26 cellular contexts compared by ENCODE assay signal in the genomic region with DNA sequence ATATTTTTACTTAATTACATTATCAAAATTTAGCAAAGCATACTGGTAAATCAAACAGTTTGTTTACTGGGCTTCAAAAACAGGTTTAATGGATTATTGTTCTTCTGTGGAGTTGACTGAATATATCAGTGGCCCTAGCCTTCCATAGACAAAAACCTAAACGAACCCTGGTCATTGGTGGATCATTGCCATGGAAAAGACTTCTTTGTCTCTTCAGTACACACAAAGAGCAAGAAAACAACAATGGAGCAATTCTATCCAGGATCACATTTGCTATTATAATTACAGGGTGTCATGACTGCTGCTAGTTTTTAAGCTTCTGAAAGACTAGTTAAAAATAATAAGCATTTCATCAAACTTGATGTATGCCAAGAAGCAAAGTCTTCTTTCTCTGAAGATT.
DNase-seq lines count a peak whose midpoint lies in the region; ATAC-seq and TF ChIP-seq lines count a peak whose summit lies in the region.
"Had no signal": no experiment of that assay in that cellular context is flagged by ENCODE, and none has a peak within 500 bp of the region (broad histone marks: within the 10 kb centered on the region; RNA-seq: fewer than 3 reads in every experiment).

No MANE protein-coding gene starts in this region.

- peaks cover 3% of the 10 kb centered on the region for H3K36me3 Mint-ChIP-seq in endodermal cell (ENCODE audit: low read depth)
- H3K36me3 Mint-ChIP-seq: activated naive CD8-positive, alpha-beta T cell treated with anti-CD3 and anti-CD28 coated beads, Interleukin-2, amount 10 ng/mL, durations not matched to agents 7 days and 5 days; stimulated activated effector memory CD8-positive, alpha-beta T cell treated with anti-CD3 and anti-CD28 coated beads, Interleukin-12 subunit alpha, Interleukin-12 subunit beta, amount 100 ng/mL, for 72 hours had no signal

- H3K79me2 ChIP-seq in osteoblast (ENCODE audit: insufficient read depth, low read length): no peaks in the 10 kb centered on the region

- no peak overlapping the region for H3K27ac Mint-ChIP-seq in endodermal cell
- H3K27ac Mint-ChIP-seq: activated naive CD8-positive, alpha-beta T cell treated with anti-CD3 and anti-CD28 coated beads, Interleukin-2, amount 10 ng/mL, durations not matched to agents 7 days and 5 days; nephron; stimulated activated effector memory CD8-positive, alpha-beta T cell treated with anti-CD3 and anti-CD28 coated beads, Interleukin-12 subunit alpha, Interleukin-12 subunit beta, amount 100 ng/mL, for 72 hours had no signal

- TF ChIP-seq CTCF in endodermal cell (conservative IDR thresholded peaks at IDR 0.05) (no peak), osteoblast (IDR thresholded peaks at IDR 0.05; ENCODE audit: extremely low read depth, low read depth, low read length) (no peak)

- DNase-seq in NCI-H1105 treated with DMSO at 0.1 percent for 48 hours (lab: John Stamatoyannopoulos, UW): peak; percentile 69
- peak; percentile 68 for DNase-seq in NCI-H345 (lab: John Stamatoyannopoulos, UW)
- DNase-seq in endodermal cell: no peak
- DNase-seq in putamen (ENCODE audit: low spot score): peak; percentile 65
- no peak for DNase-seq in SJCRH30
- no peak for DNase-seq in osteoblast (ENCODE audit: insufficient read length, low spot score, missing footprints)
- DNase-seq: activated gamma-delta T cell; activated naive CD8-positive, alpha-beta T cell treated with anti-CD3 and anti-CD28 coated beads, Interleukin-2, amount 10 ng/mL, durations not matched to agents 7 days and 5 days; activated T-cell treated with anti-CD3 and anti-CD28 coated beads, Interleukin-2, amount 50 U/mL, for 1 hour; dermis blood vessel endothelial cell; NCI-H1694 treated with DMSO at 0.1 percent for 48 hours; NK-92 treated with Interleukin-12 subunit alpha and Interleukin-12 subunit beta, amount 100 ng/mL, for 24 hours; posterior cingulate gyrus; right lobe of liver; stimulated activated CD4-positive, alpha-beta T cell treated with anti-CD3 and anti-CD28 coated beads, Interleukin-12 subunit alpha, Interleukin-12 subunit beta, amount 100 ng/mL, for 4 hours; stimulated activated CD4-positive, alpha-beta T cell treated with anti-CD3 and anti-CD28 coated beads, Interleukin-4, amount 100 ng/mL, for 1 hour; T-helper 2 cell; upper lobe of right lung had no signal

- no peak overlapping the region for H3K4me3 Mint-ChIP-seq in endodermal cell
- H3K4me3 Mint-ChIP-seq: activated naive CD8-positive, alpha-beta T cell treated with anti-CD3 and anti-CD28 coated beads, Interleukin-2, amount 10 ng/mL, durations not matched to agents 7 days and 5 days; central memory CD8-positive, alpha-beta T cell; nephron; stimulated activated effector memory CD8-positive, alpha-beta T cell treated with anti-CD3 and anti-CD28 coated beads, Interleukin-12 subunit alpha, Interleukin-12 subunit beta, amount 100 ng/mL, for 72 hours had no signal

- no peaks in the 10 kb centered on the region for H4K20me1 ChIP-seq in osteoblast (ENCODE audit: insufficient read depth, low read length)

- ATAC-seq in HG03108 (IDR thresholded peaks at IDR 0.05; ENCODE audit: unreplicated experiment): no peak
- ATAC-seq: HCT116; PC-3; stimulated activated effector memory CD8-positive, alpha-beta T cell treated with anti-CD3 and anti-CD28 coated beads, Interleukin-12 subunit alpha, Interleukin-12 subunit beta, amount 100 ng/mL, for 72 hours; upper lobe of right lung had no signal

- H3K4me1 ChIP-seq in endodermal cell (ENCODE audit: control insufficient read depth, insufficient read depth, low read length): peaks cover 3% of the 10 kb centered on the region
- no peaks in the 10 kb centered on the region for H3K4me1 ChIP-seq in SJCRH30
- H3K4me1 ChIP-seq in osteoblast (ENCODE audit: insufficient read depth, low read length): no peaks in the 10 kb centered on the region
- H3K4me1 ChIP-seq: right lobe of liver, suprapubic skin, upper lobe of right lung had no signal

- H3K9me3 ChIP-seq in endodermal cell (ENCODE audit: control insufficient read depth, low read length) (no peaks in the 10 kb centered on the region), SJCRH30 (replicated peaks) (no peaks in the 10 kb centered on the region), osteoblast (ENCODE audit: low read depth, low read length) (no peaks in the 10 kb centered on the region)
- H3K9me3 ChIP-seq: right lobe of liver, suprapubic skin, upper lobe of right lung had no signal

- no peak overlapping the region for H3K4me3 ChIP-seq in endodermal cell (ENCODE audit: low read length)
- no peak overlapping the region for H3K4me3 ChIP-seq in SJCRH30
- H3K4me3 ChIP-seq in osteoblast (ENCODE audit: insufficient read depth, low read length): no peak overlapping the region
- H3K4me3 ChIP-seq: right lobe of liver, suprapubic skin, upper lobe of right lung had no signal

- H2AFZ ChIP-seq in osteoblast (ENCODE audit: low read length): no peak overlapping the region

- H3K27me3 ChIP-seq in endodermal cell (ENCODE audit: control insufficient read depth, insufficient read depth, low read length, poor library complexity, severe bottlenecking) (no peaks in the 10 kb centered on the region), SJCRH30 (no peaks in the 10 kb centered on the region), osteoblast (ENCODE audit: insufficient read depth, low read length) (no peaks in the 10 kb centered on the region)
- H3K27me3 ChIP-seq: right lobe of liver, suprapubic skin, upper lobe of right lung had no signal

- H3K36me3 ChIP-seq in endodermal cell (ENCODE audit: control insufficient read depth, insufficient read depth, low read length) (no peaks in the 10 kb centered on the region), SJCRH30 (no peaks in the 10 kb centered on the region), osteoblast (ENCODE audit: insufficient read depth, low read length) (no peaks in the 10 kb centered on the region)
- H3K36me3 ChIP-seq: right lobe of liver, suprapubic skin, upper lobe of right lung had no signal

- H3K27ac ChIP-seq in endodermal cell (ENCODE audit: low read depth, low read length): peak overlapping the region; percentile 96
- H3K27ac ChIP-seq in SJCRH30: no peak overlapping the region
- H3K27ac ChIP-seq in osteoblast (ENCODE audit: low read depth, low read length): no peak overlapping the region
- H3K27ac ChIP-seq: C4-2B, right lobe of liver, suprapubic skin, upper lobe of right lung had no signal

- H3K4me2 ChIP-seq in osteoblast (ENCODE audit: insufficient read depth, low read length): no peak overlapping the region

- peaks cover 10% of the 10 kb centered on the region for H3K4me1 Mint-ChIP-seq in endodermal cell
- H3K4me1 Mint-ChIP-seq: activated naive CD8-positive, alpha-beta T cell treated with anti-CD3 and anti-CD28 coated beads, Interleukin-2, amount 10 ng/mL, durations not matched to agents 7 days and 5 days; central memory CD8-positive, alpha-beta T cell; nephron; stimulated activated effector memory CD8-positive, alpha-beta T cell treated with anti-CD3 and anti-CD28 coated beads, Interleukin-12 subunit alpha, Interleukin-12 subunit beta, amount 100 ng/mL, for 72 hours had no signal

- WGBS in endodermal cell (ENCODE audit: insufficient coverage in 1 of 2, insufficient read length in 1 of 2), 2 experiments: 100% methylated on average over 1 of the region's 1 CpG; no CpG with 5 or more reads in 1 of the 2 experiments

- no peaks in the 10 kb centered on the region for H3K27me3 Mint-ChIP-seq in endodermal cell (ENCODE audit: insufficient read depth)
- H3K27me3 Mint-ChIP-seq: activated naive CD8-positive, alpha-beta T cell treated with anti-CD3 and anti-CD28 coated beads, Interleukin-2, amount 10 ng/mL, durations not matched to agents 7 days and 5 days; central memory CD8-positive, alpha-beta T cell had no signal

- no peak overlapping the region for H3K9ac ChIP-seq in endodermal cell (ENCODE audit: extremely low read depth, low read length, poor library complexity, severe bottlenecking)

- peaks cover 12% of the 10 kb centered on the region for H3K9me3 Mint-ChIP-seq in endodermal cell

Comparison
In these comparisons a context has a peak if more than half of its experiments do, and no peak if none do; other contexts are left out.
1. DNase-seq: peak in NCI-H1105 treated with DMSO at 0.1 percent for 48 hours (single experiment), NCI-H345 (single experiment) and putamen (single experiment); none in endodermal cell (single experiment), SJCRH30 (0 of 2) and osteoblast (single experiment).